12 cellular contexts compared by ENCODE assay signal in the genomic region with DNA sequence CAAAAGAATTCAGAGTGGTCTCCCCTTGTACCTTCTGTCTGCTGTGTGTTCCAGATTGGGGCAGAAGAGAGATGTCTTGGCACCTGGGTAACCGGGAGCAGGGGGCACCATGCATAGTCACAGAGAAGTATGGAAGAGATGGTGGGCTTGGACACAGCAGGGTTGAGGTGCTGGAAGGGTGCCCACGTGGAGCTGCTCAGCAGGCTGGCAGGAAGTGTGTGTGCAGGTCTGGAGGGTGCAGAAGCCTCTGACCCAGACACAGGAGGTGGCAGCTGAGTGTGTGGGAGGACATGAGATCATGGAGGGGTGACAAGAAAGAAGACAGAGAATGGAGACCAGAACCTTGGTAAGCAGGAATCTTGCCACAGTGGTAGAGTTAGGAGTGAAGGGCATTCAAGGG. TPM values are rescaled to one million over a fixed set of nuclear protein-coding genes. Genes with fewer than 3 reads are reported as not detected.
DNase-seq lines count a peak whose midpoint lies in the region; ATAC-seq and TF ChIP-seq lines count a peak whose summit lies in the region.
"Had no signal": no experiment of that assay in that cellular context is flagged by ENCODE, and none has a peak within 500 bp of the region (broad histone marks: within the 10 kb centered on the region; RNA-seq: fewer than 3 reads in every experiment).

No MANE protein-coding gene starts in this region.

- H3K27me3 Mint-ChIP-seq in activated CD4-positive, alpha-beta T cell treated with anti-CD3 and anti-CD28 coated beads for 36 hours = peaks cover 1% of the 10 kb centered on the region
- H3K27me3 Mint-ChIP-seq in central memory CD8-positive, alpha-beta T cell = no peaks in the 10 kb centered on the region
- H3K27me3 Mint-ChIP-seq in progenitor cell of endocrine pancreas = peaks cover 7% of the 10 kb centered on the region

- H3K27ac Mint-ChIP-seq in activated CD4-positive, alpha-beta T cell treated with anti-CD3 and anti-CD28 coated beads for 36 hours = peak overlapping the region; percentile 8
- H3K27ac Mint-ChIP-seq in central memory CD8-positive, alpha-beta T cell (ENCODE audit: low read depth) = peak overlapping the region; percentile 9
- H3K27ac Mint-ChIP-seq in progenitor cell of endocrine pancreas = no peak overlapping the region

- peak overlapping the region; percentile 87 for H3K27ac ChIP-seq in RWPE1
- H3K27ac ChIP-seq: cardiac muscle cell, pancreas had no signal

- H3K36me3 Mint-ChIP-seq in activated CD4-positive, alpha-beta T cell treated with anti-CD3 and anti-CD28 coated beads for 36 hours (ENCODE audit: low read depth) = no peaks in the 10 kb centered on the region
- H3K36me3 Mint-ChIP-seq in central memory CD8-positive, alpha-beta T cell (ENCODE audit: insufficient read depth) = peaks cover under 1% of the 10 kb centered on the region
- no peaks in the 10 kb centered on the region for H3K36me3 Mint-ChIP-seq in progenitor cell of endocrine pancreas (ENCODE audit: insufficient read depth)

- ATAC-seq in activated CD4-positive, alpha-beta T cell treated with anti-CD3 and anti-CD28 coated beads for 36 hours = peak; percentile 79
- no peak for ATAC-seq in central memory CD8-positive, alpha-beta T cell (replicated peaks; ENCODE audit: extremely low read depth, poor library complexity, severe bottlenecking)
- ATAC-seq: pancreas had no signal

- no peak for TF ChIP-seq CTCF in RWPE1 (conservative IDR thresholded peaks at IDR 0.05; ENCODE audit: low read depth)
- no peak for TF ChIP-seq CTCF in progenitor cell of endocrine pancreas (IDR thresholded peaks at IDR 0.05; ENCODE audit: unreplicated experiment)

- peak; percentile 61 for DNase-seq in activated CD4-positive, alpha-beta T cell treated with anti-CD3 and anti-CD28 coated beads for 36 hours
- no peak for DNase-seq in activated CD4-positive, alpha-beta T cell treated with anti-CD3 and anti-CD28 coated beads for 1 hour
- DNase-seq in RWPE1 (ENCODE audit: low spot score) (no peak), progenitor cell of endocrine pancreas (ENCODE audit: low spot score, unreplicated experiment) (no peak), NCI-H1092 (lab: John Stamatoyannopoulos, UW) (no peak), mucosa of gallbladder (ENCODE audit: low spot score) (no peak)
- DNase-seq in central memory CD8-positive, alpha-beta T cell (ENCODE audit: low spot score in 2 of 2) = no peak
- peak; percentile 23 to 38 for DNase-seq in stimulated activated CD8-positive, alpha-beta memory T cell treated with anti-CD3 and anti-CD28 coated beads, Interleukin-7, amount 100 ng/mL, for 4 hours (ENCODE audit: low read depth in 2 of 2)
- DNase-seq: HCEC 1CT, NCI-H1436 treated with DMSO at 0.1 percent for 48 hours, pancreas had no signal

- POLR2A ChIA-PET in activated CD4-positive, alpha-beta T cell treated with anti-CD3 and anti-CD28 coated beads for 36 hours (lab: Charles Lee) = no interaction called here
- POLR2A ChIA-PET in RWPE1 (lab: Yijun Ruan, JAX; ENCODE audit: low non-redundant PET) = interaction anchor here (1.8 kb wide), 1 partner anchor 40 kb away, joined by 5 read pairs; no protein-coding TSS in a partner anchor

- H3K9me3 Mint-ChIP-seq in activated CD4-positive, alpha-beta T cell treated with anti-CD3 and anti-CD28 coated beads for 36 hours (ENCODE audit: low read depth) = no peaks in the 10 kb centered on the region
- no peaks in the 10 kb centered on the region for H3K9me3 Mint-ChIP-seq in central memory CD8-positive, alpha-beta T cell
- no peaks in the 10 kb centered on the region for H3K9me3 Mint-ChIP-seq in progenitor cell of endocrine pancreas (ENCODE audit: low read depth)

- peaks cover 27% of the 10 kb centered on the region for H3K4me1 Mint-ChIP-seq in activated CD4-positive, alpha-beta T cell treated with anti-CD3 and anti-CD28 coated beads for 36 hours
- peaks cover 33% of the 10 kb centered on the region for H3K4me1 Mint-ChIP-seq in central memory CD8-positive, alpha-beta T cell
- peaks cover 12% of the 10 kb centered on the region for H3K4me1 Mint-ChIP-seq in progenitor cell of endocrine pancreas (ENCODE audit: low read depth)

- H3K4me3 Mint-ChIP-seq in activated CD4-positive, alpha-beta T cell treated with anti-CD3 and anti-CD28 coated beads for 36 hours = no peak overlapping the region
- H3K4me3 Mint-ChIP-seq in central memory CD8-positive, alpha-beta T cell = peak overlapping the region; percentile 2
- no peak overlapping the region for H3K4me3 Mint-ChIP-seq in progenitor cell of endocrine pancreas (ENCODE audit: low read depth)

- CTCF ChIA-PET in activated CD4-positive, alpha-beta T cell treated with anti-CD3 and anti-CD28 coated beads for 36 hours (lab: Charles Lee) = interaction anchor here (0.7 to 1.2 kb wide), 4 partner anchors 40 to 148 kb away, joined by 3 to 5 read pairs (median 3); no protein-coding TSS in a partner anchor
- CTCF ChIA-PET in RWPE1 (lab: Yijun Ruan, JAX) = no interaction called here

- intact Hi-C loops in activated CD4-positive, alpha-beta T cell treated with anti-CD3 and anti-CD28 coated beads for 36 hours (cut with DNase I, micrococcal nuclease) = no loop called here

RNA-seq across cellular contexts. Expression of a gene that starts 42.3 kb away (rescaled TPM):
- 10 to 100 TPM; 60.9 to 70.7 TPM for total RNA-seq in activated CD4-positive, alpha-beta T cell treated with anti-CD3 and anti-CD28 coated beads for 36 hours
- total RNA-seq in progenitor cell of endocrine pancreas (92.9 and 97.9 TPM in 2 replicates), mucosa of gallbladder (15.9 TPM)

Comparison
In these comparisons a context has a peak if more than half of its experiments do, and no peak if none do; other contexts are left out.
1. DNase-seq: peak in activated CD4-positive, alpha-beta T cell treated with anti-CD3 and anti-CD28 coated beads for 36 hours (single experiment) and stimulated activated CD8-positive, alpha-beta memory T cell treated with anti-CD3 and anti-CD28 coated beads, Interleukin-7, amount 100 ng/mL, for 4 hours (2 of 2); none in activated CD4-positive, alpha-beta T cell treated with anti-CD3 and anti-CD28 coated beads for 1 hour (single experiment), RWPE1 (single experiment), central memory CD8-positive, alpha-beta T cell (0 of 2), progenitor cell of endocrine pancreas (single experiment), NCI-H1092 (single experiment) and mucosa of gallbladder (single experiment).